Comparison of ENCODE assay signal across 1 cellular context in genomic region chr10:21329995-21330627, GRCh38.
TF ChIP-seq lines count a peak whose summit lies in the region.

No MANE protein-coding gene starts in this region.

TF ChIP-seq in GM23338, 12 proteins besides CTCF, POLR2A, EP300 and RAD21 (continued from another document):
- TF ChIP-seq ZNF462 (CRISPR knock-in tag; IDR thresholded peaks at IDR 0.05) (no peak), POLR2AphosphoS5 (IDR thresholded peaks at IDR 0.05; ENCODE audit: low read depth) (no peak), JUNB (IDR thresholded peaks at IDR 0.05; ENCODE audit: unreplicated experiment) (no peak), ZNF331 (CRISPR knock-in tag; IDR thresholded peaks at IDR 0.05; ENCODE audit: low read depth) (no peak), STAT1 (IDR thresholded peaks at IDR 0.05; ENCODE audit: unreplicated experiment) (no peak), ZNF114 (CRISPR knock-in tag; IDR thresholded peaks at IDR 0.05) (no peak), NANOG (IDR thresholded peaks at IDR 0.05; ENCODE audit: borderline replicate concordance) (no peak), EZH2 (IDR thresholded peaks at IDR 0.05; ENCODE audit: low read depth, unreplicated experiment) (no peak), CREB1 (CRISPR knock-in tag; IDR thresholded peaks at IDR 0.05; ENCODE audit: low read depth) (no peak)
